19 cellular contexts compared by ENCODE assay signal in the genomic region with DNA sequence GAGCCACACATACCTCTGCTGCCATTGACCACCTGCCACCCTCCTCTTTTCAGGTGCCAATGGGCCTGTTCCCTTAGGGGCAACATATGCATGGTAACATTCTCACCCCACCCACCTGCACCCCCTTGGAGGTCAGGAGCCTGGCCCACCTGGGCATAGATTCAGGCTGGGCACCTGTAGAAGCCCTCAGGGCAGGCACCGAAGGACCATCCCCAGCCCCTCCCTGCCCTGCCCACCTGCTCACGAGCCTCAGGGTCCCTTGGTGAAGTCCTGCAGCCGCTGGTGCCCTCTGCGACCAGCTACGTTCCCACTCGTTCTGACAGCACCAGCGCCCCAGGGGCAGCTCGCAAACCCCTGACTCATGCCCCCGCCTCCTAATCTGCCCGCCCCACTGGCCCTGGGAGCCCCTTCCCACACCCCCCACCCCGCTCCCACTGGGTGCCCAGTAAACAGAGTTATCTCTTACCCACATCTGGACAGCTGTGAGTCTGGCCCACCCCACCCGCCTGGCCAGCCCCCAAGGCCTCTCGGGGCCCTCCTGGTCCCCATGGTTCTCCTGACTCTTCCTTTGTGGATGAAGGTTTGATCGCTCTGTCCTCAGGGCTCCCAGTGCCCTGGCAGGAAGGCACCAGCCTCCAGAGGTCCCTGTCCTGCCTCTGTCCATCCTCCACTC. TPM values are rescaled to one million over a fixed set of nuclear protein-coding genes. Genes with fewer than 3 reads are reported as not detected.
DNase-seq lines count a peak whose midpoint lies in the region; ATAC-seq, FAIRE-seq and TF ChIP-seq lines count a peak whose summit lies in the region.
"Had no signal": no experiment of that assay in that cellular context is flagged by ENCODE, and none has a peak within 500 bp of the region (broad histone marks: within the 10 kb centered on the region; RNA-seq: fewer than 3 reads in every experiment).

Gene SLC4A1, minus strand, starts transcription at position 318 of the 673 bp plus-strand sequence. CDS start 5,269 bp downstream, outside the sequence.

- H3K9me3 ChIP-seq in NT2/D1 (ENCODE audit: insufficient read depth, low read length), result no peaks in the 10 kb centered on the region
- no peaks in the 10 kb centered on the region for H3K9me3 ChIP-seq in endodermal cell (ENCODE audit: control insufficient read depth, low read length)

- FAIRE-seq in D721Med (lab: Jason Lieb, UNC), result no peak
- FAIRE-seq: GM18507 had no signal

- H3K4me1 ChIP-seq in NT2/D1 (ENCODE audit: insufficient read depth, insufficient read length) (peaks cover 13% of the 10 kb centered on the region), endodermal cell (ENCODE audit: control insufficient read depth, insufficient read depth, low read length) (peaks cover 3% of the 10 kb centered on the region)

- H3K27me3 ChIP-seq in NT2/D1 (ENCODE audit: insufficient read depth, insufficient read length) (peaks cover 6% of the 10 kb centered on the region), endodermal cell (ENCODE audit: control insufficient read depth, insufficient read depth, low read length, poor library complexity, severe bottlenecking) (no peaks in the 10 kb centered on the region)

- H3K27ac ChIP-seq in endodermal cell (ENCODE audit: low read depth, low read length), result peak within 1 kb of the TSS; percentile 44

- H3K9me3 Mint-ChIP-seq in endodermal cell (no peaks in the 10 kb centered on the region), progenitor cell of endocrine pancreas (ENCODE audit: low read depth) (no peaks in the 10 kb centered on the region), T-cell (no peaks in the 10 kb centered on the region)
- H3K9me3 Mint-ChIP-seq: CD4-positive, CD25-positive, alpha-beta regulatory T cell; HFFc6; IgD-negative memory B cell had no signal

- H3K36me3 ChIP-seq in NT2/D1 (ENCODE audit: insufficient read depth, insufficient read length, low read length), result no peaks in the 10 kb centered on the region
- no peaks in the 10 kb centered on the region for H3K36me3 ChIP-seq in endodermal cell (ENCODE audit: control insufficient read depth, insufficient read depth, low read length)

- H3K36me3 Mint-ChIP-seq in endodermal cell (ENCODE audit: low read depth) (no peaks in the 10 kb centered on the region), progenitor cell of endocrine pancreas (ENCODE audit: insufficient read depth) (no peaks in the 10 kb centered on the region), T-cell (no peaks in the 10 kb centered on the region)
- H3K36me3 Mint-ChIP-seq: CD4-positive, CD25-positive, alpha-beta regulatory T cell; IgD-negative memory B cell had no signal

- DNase-seq in D721Med (ENCODE audit: insufficient read length, low spot score), result peak; percentile 15
- no peak for DNase-seq in NT2/D1 (ENCODE audit: low read depth, low spot score)
- DNase-seq in endodermal cell, result no peak
- no peak for DNase-seq in progenitor cell of endocrine pancreas (ENCODE audit: low spot score, unreplicated experiment)
- no peak for DNase-seq in T-cell
- DNase-seq: AML-193; CD4-positive, CD25-positive, alpha-beta regulatory T cell; DMS53; GOT3; HFFc6; NCI-H1105; NCI-H1694; NCI-H510A treated with DMSO at 0.1 percent for 48 hours; NCI-H82 had no signal

- CTCF ChIA-PET in T-cell (lab: Charles Lee), result interaction anchor here (0.6 kb wide), 2 partner anchors 97 to 212 kb away, joined by 3 read pairs; partner anchors contain the start of gene ASB16 (in 1 of the 2)

- WGBS in endodermal cell (ENCODE audit: insufficient coverage in 1 of 2, insufficient read length in 1 of 2), 2 experiments, result 86 to 90% methylated on average over 7 to 13 of the region's 14 CpGs

- no peak within 1 kb of the TSS for H3K27ac Mint-ChIP-seq in endodermal cell
- H3K27ac Mint-ChIP-seq in progenitor cell of endocrine pancreas, result peak within 1 kb of the TSS; percentile 4
- no peak within 1 kb of the TSS for H3K27ac Mint-ChIP-seq in T-cell
- H3K27ac Mint-ChIP-seq: HFFc6, IgD-negative memory B cell had no signal

- no peak for ATAC-seq in GM19035 (IDR thresholded peaks at IDR 0.05; ENCODE audit: unreplicated experiment)
- no peak for ATAC-seq in GM21723 (IDR thresholded peaks at IDR 0.05; ENCODE audit: unreplicated experiment)
- ATAC-seq in T-cell (replicated peaks in 1 of 4), result no peak

- H3K27me3 Mint-ChIP-seq in endodermal cell (ENCODE audit: insufficient read depth), result peaks cover 6% of the 10 kb centered on the region
- H3K27me3 Mint-ChIP-seq in progenitor cell of endocrine pancreas, result peaks cover 21% of the 10 kb centered on the region
- peaks cover 3 to 5% of the 10 kb centered on the region in 2 donors for H3K27me3 Mint-ChIP-seq in T-cell
- H3K27me3 Mint-ChIP-seq: IgD-negative memory B cell had no signal

- H3K4me1 Mint-ChIP-seq in endodermal cell (peaks cover 12% of the 10 kb centered on the region), progenitor cell of endocrine pancreas (ENCODE audit: low read depth) (peaks cover 4% of the 10 kb centered on the region), T-cell (no peaks in the 10 kb centered on the region)
- H3K4me1 Mint-ChIP-seq: CD4-positive, CD25-positive, alpha-beta regulatory T cell; IgD-negative memory B cell had no signal

- H3K4me3 Mint-ChIP-seq in endodermal cell (no peak within 1 kb of the TSS), progenitor cell of endocrine pancreas (ENCODE audit: low read depth) (no peak within 1 kb of the TSS), T-cell (no peak within 1 kb of the TSS)
- H3K4me3 Mint-ChIP-seq: HFFc6 had no signal

- H3K9ac ChIP-seq in NT2/D1 (ENCODE audit: insufficient read length, low read depth) (peak within 1 kb of the TSS; percentile 52), endodermal cell (ENCODE audit: extremely low read depth, low read length, poor library complexity, severe bottlenecking) (no peak within 1 kb of the TSS)

- no peak for TF ChIP-seq CTCF in D721Med (IDR thresholded peaks at IDR 0.05; ENCODE audit: insufficient read depth, missing control alignments)
- no peak for TF ChIP-seq CTCF in endodermal cell (conservative IDR thresholded peaks at IDR 0.05)
- TF ChIP-seq CTCF in progenitor cell of endocrine pancreas (IDR thresholded peaks at IDR 0.05; ENCODE audit: unreplicated experiment), result no peak

- H3K4me3 ChIP-seq in NT2/D1 (ENCODE audit: insufficient read length, low read depth) (no peak within 1 kb of the TSS), endodermal cell (ENCODE audit: low read length) (no peak within 1 kb of the TSS)

- POLR2A ChIA-PET in T-cell (lab: Charles Lee), result no interaction called here

RNA-seq across cellular contexts. Expression of gene SLC4A1, which starts in this region (rescaled TPM):
- total RNA-seq in endodermal cell (under 1 TPM in 1 of 2 donors, not detected in 1; 0.04 TPM), progenitor cell of endocrine pancreas (not detected in 2 replicates), T-cell (not detected)
- polyA plus RNA-seq in endodermal cell (2013, experiment 1 of 2), result not detected
- polyA plus RNA-seq in endodermal cell (2013, experiment 2 of 2), result 0.04 TPM
- total RNA-seq: CD4-positive, CD25-positive, alpha-beta regulatory T cell; HFFc6; LHCN-M2 had no signal
- polyA plus RNA-seq: CD4-positive, CD25-positive, alpha-beta regulatory T cell; IgD-negative memory B cell had no signal
